27 cellular contexts compared by ENCODE assay signal in the genomic region with DNA sequence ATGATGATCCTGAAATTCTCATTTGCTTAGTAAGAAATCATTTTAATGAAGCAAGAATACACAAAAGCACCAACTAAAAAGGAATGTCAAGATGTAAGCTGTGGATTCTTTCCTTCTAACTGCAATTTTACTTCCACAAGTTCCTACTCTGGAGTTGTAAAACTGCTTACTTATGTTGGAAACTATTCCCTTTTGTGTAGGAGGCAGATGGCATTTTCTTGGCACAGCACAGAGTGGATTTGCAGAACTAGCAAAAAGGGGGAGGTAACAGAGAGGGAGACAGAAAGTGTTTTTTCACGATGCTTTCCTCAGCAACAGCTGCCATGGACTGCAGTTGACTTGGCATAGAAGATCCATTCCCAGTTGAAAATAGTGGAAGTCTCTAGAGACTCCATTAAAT.
DNase-seq lines count a peak whose midpoint lies in the region; ATAC-seq and TF ChIP-seq lines count a peak whose summit lies in the region.
"Had no signal": no experiment of that assay in that cellular context is flagged by ENCODE, and none has a peak within 500 bp of the region (broad histone marks: within the 10 kb centered on the region; RNA-seq: fewer than 3 reads in every experiment).

No MANE protein-coding gene starts in this region.

- H3K4me3 ChIP-seq in fibroblast of pulmonary artery (replicated peaks; ENCODE audit: low read depth, low read length) (no peak overlapping the region), skeletal muscle cell (ENCODE audit: low read depth, low read length) (no peak overlapping the region)
- H3K4me3 ChIP-seq: breast epithelium, K562 had no signal

- no peak for TF ChIP-seq CTCF in fibroblast of pulmonary artery (IDR thresholded peaks at IDR 0.05; ENCODE audit: low read length, missing control alignments)

- ATAC-seq in left colon: no peak
- ATAC-seq: activated CD8-positive, alpha-beta T cell treated with anti-CD3 and anti-CD28 coated beads, Interleukin-2, amount 10 ng/mL, durations not matched to agents 7 days and 5 days; effector memory CD8-positive, alpha-beta T cell; esophagus mucosa; K562; stimulated activated memory B cell treated with anti-CD40 and anti-IgM and Interleukin-4, amounts not matched to agents 10 μg/mL and 1 μg/mL and 100 μg/mL, for 72 hours had no signal

- intact Hi-C loops in left colon (cut with DNase I, micrococcal nuclease): no loop called here

- DNase-seq in EH (ENCODE audit: low read depth): peak; percentile 81
- DNase-seq in NCI-H446 treated with DMSO at 0.1 percent for 48 hours (lab: John Stamatoyannopoulos, UW): peak; percentile 87
- peak; percentile 89 for DNase-seq in fibroblast of pulmonary artery (ENCODE audit: low read depth)
- peak; percentile 26 for DNase-seq in skeletal muscle cell (ENCODE audit: low read depth)
- no peak for DNase-seq in midbrain (lab: John Stamatoyannopoulos, UW)
- DNase-seq in NCI-H187 (lab: John Stamatoyannopoulos, UW): no peak
- DNase-seq in left colon: no peak
- DNase-seq: ACHN; activated CD8-positive, alpha-beta T cell treated with anti-CD3 and anti-CD28 coated beads, Interleukin-2, amount 10 ng/mL, durations not matched to agents 7 days and 5 days; activated gamma-delta T cell; CD4-positive, CD25-positive, alpha-beta regulatory T cell; effector memory CD8-positive, alpha-beta T cell; glutamatergic neuron; left cardiac atrium; mesenchymal stem cell; MM.1S; naive B cell; NCI-H1417; NCI-H2081 treated with DMSO at 0.1 percent for 48 hours; NCI-H510A; NK-92 treated with Interleukin-12 subunit alpha and Interleukin-12 subunit beta, amount 100 ng/mL, for 24 hours; stimulated activated CD4-positive, alpha-beta T cell treated with anti-CD3 and anti-CD28 coated beads, Interleukin-2, amount 100 ng/mL, for 48 hours; T-helper 1 cell had no signal

Comparison
In these comparisons a context has a peak if more than half of its experiments do, and no peak if none do; other contexts are left out.
1. DNase-seq: peak in EH (single experiment), NCI-H446 treated with DMSO at 0.1 percent for 48 hours (single experiment), fibroblast of pulmonary artery (single experiment) and skeletal muscle cell (single experiment); none in midbrain (single experiment), NCI-H187 (0 of 2) and left colon (0 of 2).